ENCODE assay signal across 34 cellular contexts in genomic region chr3:54547051-54547450, GRCh38.
"Had no signal": no experiment of that assay in that cellular context is flagged by ENCODE, and none has a peak within 500 bp of the region (broad histone marks: within the 10 kb centered on the region; RNA-seq: fewer than 3 reads in every experiment).

No MANE protein-coding gene starts in this region.

- H3K27ac Mint-ChIP-seq: activated CD4-positive, alpha-beta memory T cell treated with anti-CD3 and anti-CD28 coated beads for 36 hours; activated CD4-positive, alpha-beta T cell treated with anti-CD3 and anti-CD28 coated beads for 36 hours; activated CD4-positive, alpha-beta T cell treated with anti-CD3 and anti-CD28 coated beads, Interleukin-2, amount 10 ng/mL, durations not matched to agents 24 days and 14 days; activated CD8-positive, alpha-beta memory T cell treated with anti-CD3 and anti-CD28 coated beads, Interleukin-2, amount 10 ng/mL, durations not matched to agents 7 days and 5 days; activated CD8-positive, alpha-beta T cell treated with anti-CD3 and anti-CD28 coated beads, Interleukin-2, amount 10 ng/mL, durations not matched to agents 7 days and 5 days; activated naive CD4-positive, alpha-beta T cell treated with anti-CD3 and anti-CD28 coated beads, Interleukin-2, amount 10 ng/mL, durations not matched to agents 7 days and 5 days; activated naive CD4-positive, alpha-beta T cell treated with anti-CD3 and anti-CD28 coated beads, Interleukin-2, amount 50 U/mL, for 72 hours; activated naive CD8-positive, alpha-beta T cell treated with anti-CD3 and anti-CD28 coated beads, Interleukin-2, amount 10 ng/mL, durations not matched to agents 7 days and 5 days; activated T-helper 1 cell treated with anti-CD3 and anti-CD28 coated beads, Interleukin-12 subunit alpha, Interleukin-12 subunit beta, Interleukin-2, Interleukin-4 antibody, amounts not matched to agents 30 ng/mL and 10 ng/mL and 1 ng/mL, durations not matched to agents 14 hours and 24 hours and 36 hours; activated T-helper 2 cell treated with anti-CD3 and anti-CD28 coated beads, Interferon-gamma antibody, Interleukin-2, Interleukin-4, amounts not matched to agents 10 μg/mL and 5 μg/mL and 100 μg/mL, durations not matched to agents 14 hours and 24 hours and 36 hours; dendritic cell treated with granulocyte-macrophage colony-stimulating factor and Interleukin-4, amounts not matched to agents 40 ng/mL and 50 ng/mL, for 4 days; effector memory CD8-positive, alpha-beta T cell; T-helper 17 cell; T-helper 2 cell treated with Interferon-gamma antibody and Interleukin-4, amounts not matched to agents 5 μg/mL and 100 μg/mL, for 36 hours had no signal

- DNase-seq: activated CD4-positive, alpha-beta memory T cell treated with anti-CD3 and anti-CD28 coated beads for 36 hours; activated CD4-positive, alpha-beta T cell treated with anti-CD3 and anti-CD28 coated beads for 36 hours; activated CD4-positive, alpha-beta T cell treated with anti-CD3 and anti-CD28 coated beads, Interleukin-2, amount 10 ng/mL, durations not matched to agents 24 days and 14 days; activated CD4-positive, CD25-positive, alpha-beta regulatory T cell; activated CD4-positive, CD25-positive, alpha-beta regulatory T cell treated with anti-CD3 and anti-CD28 coated beads, Interleukin-2, amount 50 U/mL, for 72 hours; activated CD8-positive, alpha-beta memory T cell treated with anti-CD3 and anti-CD28 coated beads, Interleukin-2, amount 10 ng/mL, durations not matched to agents 7 days and 5 days; activated CD8-positive, alpha-beta memory T cell treated with anti-CD3 and anti-CD28 coated beads, Interleukin-2, amount 50 U/mL, for 4 hours; activated CD8-positive, alpha-beta T cell treated with anti-CD3 and anti-CD28 coated beads, Interleukin-2, amount 10 ng/mL, durations not matched to agents 7 days and 5 days; activated effector memory CD4-positive, alpha-beta T cell treated with anti-CD3 and anti-CD28 coated beads, Interleukin-2, amount 50 U/mL, for 16 hours; activated naive CD4-positive, alpha-beta T cell; activated naive CD4-positive, alpha-beta T cell treated with anti-CD3 and anti-CD28 coated beads, Interleukin-2, amount 10 ng/mL, durations not matched to agents 7 days and 5 days; activated naive CD8-positive, alpha-beta T cell treated with anti-CD3 and anti-CD28 coated beads, Interleukin-2, amount 10 ng/mL, durations not matched to agents 7 days and 5 days; activated T-cell treated with anti-CD3 and anti-CD28 coated beads, Interleukin-2, amount 50 U/mL, for 1 hour; activated T-cell treated with anti-CD3 and anti-CD28 coated beads, Interleukin-2, amount 50 U/mL, for 48 hours; brain microvascular endothelial cell; effector CD4-positive, alpha-beta T cell; effector memory CD8-positive, alpha-beta T cell; erythroblast; foreskin keratinocyte; gastrocnemius medialis; glutamatergic neuron; heart left ventricle; T-helper 1 cell; T-helper 17 cell; T1000 had no signal

- H3K27me3 ChIP-seq: ascending aorta, brain microvascular endothelial cell, esophagus muscularis mucosa, foreskin keratinocyte, gastrocnemius medialis, heart left ventricle had no signal

- H3K4me3 Mint-ChIP-seq: activated CD4-positive, alpha-beta memory T cell treated with anti-CD3 and anti-CD28 coated beads for 36 hours; activated CD4-positive, alpha-beta T cell treated with anti-CD3 and anti-CD28 coated beads for 36 hours; activated CD4-positive, alpha-beta T cell treated with anti-CD3 and anti-CD28 coated beads, Interleukin-2, amount 10 ng/mL, durations not matched to agents 24 days and 14 days; activated CD8-positive, alpha-beta memory T cell treated with anti-CD3 and anti-CD28 coated beads, Interleukin-2, amount 10 ng/mL, durations not matched to agents 7 days and 5 days; activated CD8-positive, alpha-beta T cell treated with anti-CD3 and anti-CD28 coated beads, Interleukin-2, amount 10 ng/mL, durations not matched to agents 7 days and 5 days; activated naive CD4-positive, alpha-beta T cell treated with anti-CD3 and anti-CD28 coated beads, Interleukin-2, amount 10 ng/mL, durations not matched to agents 7 days and 5 days; activated naive CD8-positive, alpha-beta T cell treated with anti-CD3 and anti-CD28 coated beads, Interleukin-2, amount 10 ng/mL, durations not matched to agents 7 days and 5 days; activated T-helper 1 cell treated with anti-CD3 and anti-CD28 coated beads, Interleukin-12 subunit alpha, Interleukin-12 subunit beta, Interleukin-2, Interleukin-4 antibody, amounts not matched to agents 30 ng/mL and 10 ng/mL and 1 ng/mL, durations not matched to agents 14 hours and 24 hours and 36 hours; central memory CD8-positive, alpha-beta T cell; dendritic cell treated with granulocyte-macrophage colony-stimulating factor and Interleukin-4, amounts not matched to agents 40 ng/mL and 50 ng/mL, for 4 days; effector memory CD8-positive, alpha-beta T cell; T-helper 17 cell; T-helper 2 cell treated with Interferon-gamma antibody and Interleukin-4, amounts not matched to agents 5 μg/mL and 100 μg/mL, for 36 hours had no signal

- H3K36me3 Mint-ChIP-seq: activated CD4-positive, alpha-beta memory T cell treated with anti-CD3 and anti-CD28 coated beads for 36 hours; activated CD8-positive, alpha-beta memory T cell treated with anti-CD3 and anti-CD28 coated beads, Interleukin-2, amount 10 ng/mL, durations not matched to agents 7 days and 5 days; activated naive CD4-positive, alpha-beta T cell treated with anti-CD3 and anti-CD28 coated beads, Interleukin-2, amount 10 ng/mL, durations not matched to agents 7 days and 5 days; activated naive CD8-positive, alpha-beta T cell treated with anti-CD3 and anti-CD28 coated beads, Interleukin-2, amount 10 ng/mL, durations not matched to agents 7 days and 5 days had no signal

- H3K4me3 ChIP-seq: ascending aorta, coronary artery, esophagus muscularis mucosa, gastrocnemius medialis, heart left ventricle had no signal

- H3K4me1 Mint-ChIP-seq: activated CD4-positive, alpha-beta T cell treated with anti-CD3 and anti-CD28 coated beads for 36 hours; activated CD4-positive, alpha-beta T cell treated with anti-CD3 and anti-CD28 coated beads, Interleukin-2, amount 10 ng/mL, durations not matched to agents 24 days and 14 days; activated CD8-positive, alpha-beta memory T cell treated with anti-CD3 and anti-CD28 coated beads, Interleukin-2, amount 10 ng/mL, durations not matched to agents 7 days and 5 days; activated naive CD4-positive, alpha-beta T cell treated with anti-CD3 and anti-CD28 coated beads, Interleukin-2, amount 10 ng/mL, durations not matched to agents 7 days and 5 days; activated naive CD8-positive, alpha-beta T cell treated with anti-CD3 and anti-CD28 coated beads, Interleukin-2, amount 10 ng/mL, durations not matched to agents 7 days and 5 days; central memory CD8-positive, alpha-beta T cell; T-helper 17 cell had no signal

- H3K27ac ChIP-seq: ascending aorta, brain microvascular endothelial cell, coronary artery, esophagus muscularis mucosa, foreskin keratinocyte, gastrocnemius medialis, heart left ventricle had no signal

- H3K9me3 Mint-ChIP-seq: activated CD4-positive, alpha-beta T cell treated with anti-CD3 and anti-CD28 coated beads, Interleukin-2, amount 10 ng/mL, durations not matched to agents 24 days and 14 days; activated naive CD8-positive, alpha-beta T cell treated with anti-CD3 and anti-CD28 coated beads, Interleukin-2, amount 10 ng/mL, durations not matched to agents 7 days and 5 days; activated T-helper 1 cell treated with anti-CD3 and anti-CD28 coated beads, Interleukin-12 subunit alpha, Interleukin-12 subunit beta, Interleukin-2, Interleukin-4 antibody, amounts not matched to agents 30 ng/mL and 10 ng/mL and 1 ng/mL, durations not matched to agents 14 hours and 24 hours and 36 hours; activated T-helper 2 cell treated with anti-CD3 and anti-CD28 coated beads, Interferon-gamma antibody, Interleukin-2, Interleukin-4, amounts not matched to agents 10 μg/mL and 5 μg/mL and 100 μg/mL, durations not matched to agents 14 hours and 24 hours and 36 hours; dendritic cell treated with granulocyte-macrophage colony-stimulating factor and Interleukin-4, amounts not matched to agents 40 ng/mL and 50 ng/mL, for 4 days; T-helper 2 cell treated with Interferon-gamma antibody and Interleukin-4, amounts not matched to agents 5 μg/mL and 100 μg/mL, for 36 hours had no signal

- H3K27me3 Mint-ChIP-seq: activated CD4-positive, alpha-beta memory T cell treated with anti-CD3 and anti-CD28 coated beads for 36 hours; activated CD4-positive, alpha-beta T cell treated with anti-CD3 and anti-CD28 coated beads, Interleukin-2, amount 10 ng/mL, durations not matched to agents 24 days and 14 days; activated CD8-positive, alpha-beta memory T cell treated with anti-CD3 and anti-CD28 coated beads, Interleukin-2, amount 10 ng/mL, durations not matched to agents 7 days and 5 days; activated naive CD4-positive, alpha-beta T cell treated with anti-CD3 and anti-CD28 coated beads, Interleukin-2, amount 10 ng/mL, durations not matched to agents 7 days and 5 days; activated naive CD8-positive, alpha-beta T cell treated with anti-CD3 and anti-CD28 coated beads, Interleukin-2, amount 10 ng/mL, durations not matched to agents 7 days and 5 days; central memory CD8-positive, alpha-beta T cell; dendritic cell treated with granulocyte-macrophage colony-stimulating factor and Interleukin-4, amounts not matched to agents 40 ng/mL and 50 ng/mL, for 4 days; effector memory CD8-positive, alpha-beta T cell; T-helper 17 cell had no signal

- ATAC-seq: activated CD4-positive, alpha-beta T cell treated with anti-CD3 and anti-CD28 coated beads for 36 hours; activated CD8-positive, alpha-beta memory T cell treated with anti-CD3 and anti-CD28 coated beads, Interleukin-2, amount 10 ng/mL, durations not matched to agents 7 days and 5 days; activated CD8-positive, alpha-beta T cell treated with anti-CD3 and anti-CD28 coated beads, Interleukin-2, amount 10 ng/mL, durations not matched to agents 7 days and 5 days; activated naive CD4-positive, alpha-beta T cell treated with anti-CD3 and anti-CD28 coated beads, Interleukin-2, amount 50 U/mL, for 72 hours; effector memory CD8-positive, alpha-beta T cell; foreskin keratinocyte; gastrocnemius medialis; heart left ventricle; T-helper 17 cell had no signal
